In genomic region chr3:197790033-197790432, GRCh38 we compare ENCODE assay signal across 10 cellular contexts. TPM values are rescaled to one million over a fixed set of nuclear protein-coding genes. Genes with fewer than 3 reads are reported as not detected.
DNase-seq lines count a peak whose midpoint lies in the region; ATAC-seq and TF ChIP-seq lines count a peak whose summit lies in the region.
"Had no signal": no experiment of that assay in that cellular context is flagged by ENCODE, and none has a peak within 500 bp of the region (broad histone marks: within the 10 kb centered on the region; RNA-seq: fewer than 3 reads in every experiment).

No MANE protein-coding gene starts in this region.

- H3K4me1 ChIP-seq in iPS-15b (ENCODE audit: control insufficient read depth, insufficient read depth, low read length) (no peaks in the 10 kb centered on the region), body of pancreas (peaks cover 14% of the 10 kb centered on the region)

- no peaks in the 10 kb centered on the region for H3K36me3 ChIP-seq in iPS-15b (ENCODE audit: control insufficient read depth, insufficient read depth, low read length)
- no peaks in the 10 kb centered on the region for H3K36me3 ChIP-seq in body of pancreas (replicated peaks in 1 of 2; ENCODE audit: insufficient read depth in 1 of 2, low read depth in 2 of 2)

- no peaks in the 10 kb centered on the region for H3K27me3 ChIP-seq in iPS-15b (ENCODE audit: control insufficient read depth, insufficient read depth, low read length)
- H3K27me3 ChIP-seq in body of pancreas = no peaks in the 10 kb centered on the region

- no peaks in the 10 kb centered on the region for H3K36me3 Mint-ChIP-seq in activated naive CD4-positive, alpha-beta T cell treated with anti-CD3 and anti-CD28 coated beads for 36 hours (ENCODE audit: low read depth)
- no peaks in the 10 kb centered on the region for H3K36me3 Mint-ChIP-seq in T-helper 17 cell (ENCODE audit: low read depth)

- peaks cover 30% of the 10 kb centered on the region for H3K4me1 Mint-ChIP-seq in activated naive CD4-positive, alpha-beta T cell treated with anti-CD3 and anti-CD28 coated beads for 36 hours (ENCODE audit: low read depth)
- peaks cover 10% of the 10 kb centered on the region for H3K4me1 Mint-ChIP-seq in T-helper 17 cell
- peaks cover 28% of the 10 kb centered on the region for H3K4me1 Mint-ChIP-seq in stimulated activated naive CD8-positive, alpha-beta T cell treated with anti-CD3 and anti-CD28 coated beads, Interleukin-15, amount 100 ng/mL, for 72 hours

- intact Hi-C loops in activated naive CD4-positive, alpha-beta T cell treated with anti-CD3 and anti-CD28 coated beads for 36 hours (cut with micrococcal nuclease) = no loop called here
- intact Hi-C loops in body of pancreas (cut with DNase I) = no loop called here

- H3K9me3 ChIP-seq in T-helper 17 cell (ENCODE audit: control insufficient read depth, low read length, poor library complexity, severe bottlenecking) (no peaks in the 10 kb centered on the region), iPS-15b (ENCODE audit: control insufficient read depth, insufficient read depth, low read length) (no peaks in the 10 kb centered on the region), body of pancreas (no peaks in the 10 kb centered on the region)

- H3K4me3 ChIP-seq in iPS-15b (ENCODE audit: low read depth, low read length) = peak overlapping the region; percentile 87
- H3K4me3 ChIP-seq in body of pancreas = no peak overlapping the region

- peak overlapping the region; percentile 81 for H3K4me3 Mint-ChIP-seq in activated naive CD4-positive, alpha-beta T cell treated with anti-CD3 and anti-CD28 coated beads for 36 hours
- peak overlapping the region; percentile 97 for H3K4me3 Mint-ChIP-seq in T-helper 17 cell
- peak overlapping the region; percentile 85 to 98 for H3K4me3 Mint-ChIP-seq in stimulated activated naive CD8-positive, alpha-beta T cell treated with anti-CD3 and anti-CD28 coated beads, Interleukin-15, amount 100 ng/mL, for 72 hours

- peak overlapping the region; percentile 47 for H3K9ac ChIP-seq in iPS-15b (ENCODE audit: low read depth, low read length)

- no peak for DNase-seq in activated naive CD4-positive, alpha-beta T cell treated with anti-CD3 and anti-CD28 coated beads for 36 hours
- no peak for DNase-seq in activated naive CD4-positive, alpha-beta T cell treated with Interleukin-2 at 50 U/mL for 16 hours
- no peak for DNase-seq in T-helper 17 cell
- DNase-seq in stimulated activated naive CD8-positive, alpha-beta T cell treated with anti-CD3 and anti-CD28 coated beads, Interleukin-15, amount 100 ng/mL, for 72 hours = no peak
- no peak for DNase-seq in body of pancreas
- DNase-seq: activated CD8-positive, alpha-beta memory T cell treated with anti-CD3 and anti-CD28 coated beads, Interleukin-2, amount 50 U/mL, for 48 hours; KG1 had no signal

- CTCF ChIA-PET in activated naive CD4-positive, alpha-beta T cell treated with anti-CD3 and anti-CD28 coated beads for 36 hours (lab: Charles Lee) = interaction anchor here (1.5 kb wide), 1 partner anchor 37 kb away, joined by 3 read pairs; no protein-coding TSS in a partner anchor

- 74 to 82% methylated on average over 1 of the region's 1 CpG for WGBS in body of pancreas, 2 donors

- TF ChIP-seq POLR2A in body of pancreas (IDR thresholded peaks at IDR 0.05) = no peak

- TF ChIP-seq CTCF in body of pancreas (IDR thresholded peaks at IDR 0.05) = no peak

- no peaks in the 10 kb centered on the region for H3K27me3 Mint-ChIP-seq in activated naive CD4-positive, alpha-beta T cell treated with anti-CD3 and anti-CD28 coated beads for 36 hours (ENCODE audit: low read depth)
- no peaks in the 10 kb centered on the region for H3K27me3 Mint-ChIP-seq in T-helper 17 cell
- H3K27me3 Mint-ChIP-seq in stimulated activated naive CD8-positive, alpha-beta T cell treated with anti-CD3 and anti-CD28 coated beads, Interleukin-15, amount 100 ng/mL, for 72 hours = no peaks in the 10 kb centered on the region

- H3K9me3 Mint-ChIP-seq in activated naive CD4-positive, alpha-beta T cell treated with anti-CD3 and anti-CD28 coated beads for 36 hours = no peaks in the 10 kb centered on the region
- H3K9me3 Mint-ChIP-seq in stimulated activated naive CD8-positive, alpha-beta T cell treated with anti-CD3 and anti-CD28 coated beads, Interleukin-15, amount 100 ng/mL, for 72 hours = no peaks in the 10 kb centered on the region

- no peak overlapping the region for H3K27ac ChIP-seq in body of pancreas

- H3K27ac Mint-ChIP-seq in activated naive CD4-positive, alpha-beta T cell treated with anti-CD3 and anti-CD28 coated beads for 36 hours = peak overlapping the region; percentile 95
- peak overlapping the region; percentile 96 for H3K27ac Mint-ChIP-seq in T-helper 17 cell
- H3K27ac Mint-ChIP-seq in stimulated activated naive CD8-positive, alpha-beta T cell treated with anti-CD3 and anti-CD28 coated beads, Interleukin-15, amount 100 ng/mL, for 72 hours = peak overlapping the region; percentile 99

- ATAC-seq in T-helper 17 cell = no peak
- ATAC-seq in stimulated activated naive CD8-positive, alpha-beta T cell treated with anti-CD3 and anti-CD28 coated beads, Interleukin-15, amount 100 ng/mL, for 72 hours = no peak
- no peak for ATAC-seq in GM19351 (IDR thresholded peaks at IDR 0.05; ENCODE audit: unreplicated experiment)
- no peak for ATAC-seq in body of pancreas
- no peak for ATAC-seq in GM19455 (IDR thresholded peaks at IDR 0.05; ENCODE audit: unreplicated experiment)

RNA-seq across cellular contexts. Expression of gene LRCH3, which starts 1.0 kb away (rescaled TPM):
- total RNA-seq in activated naive CD4-positive, alpha-beta T cell treated with anti-CD3 and anti-CD28 coated beads for 36 hours = 10 to 100 TPM; 30.8 to 36.0 TPM
- 10 to 100 TPM; 48.6 to 56.8 TPM for total RNA-seq in T-helper 17 cell
- 10 to 100 TPM; 26.7 to 29.0 TPM for total RNA-seq in body of pancreas

RNA-seq across cellular contexts. Expression of gene FYTTD1, which starts 40.4 kb away (rescaled TPM):
- 10 to 100 TPM; 25.1 to 27.6 TPM for total RNA-seq in activated naive CD4-positive, alpha-beta T cell treated with anti-CD3 and anti-CD28 coated beads for 36 hours
- 10 to 100 TPM; 52.0 to 67.1 TPM for total RNA-seq in T-helper 17 cell
- 10 to 100 TPM; 13.8 to 16.3 TPM for total RNA-seq in body of pancreas

RNA-seq across cellular contexts. Expression of gene RUBCN, which starts 53.3 kb away (rescaled TPM):
- 10 to 100 TPM; 20.8 to 22.0 TPM for total RNA-seq in activated naive CD4-positive, alpha-beta T cell treated with anti-CD3 and anti-CD28 coated beads for 36 hours
- total RNA-seq in T-helper 17 cell (10 to 100 TPM; 40.2 to 41.7 TPM), body of pancreas (10 to 100 TPM; 23.1 to 33.0 TPM)
